14 cellular contexts compared by ENCODE assay signal in the genomic region with DNA sequence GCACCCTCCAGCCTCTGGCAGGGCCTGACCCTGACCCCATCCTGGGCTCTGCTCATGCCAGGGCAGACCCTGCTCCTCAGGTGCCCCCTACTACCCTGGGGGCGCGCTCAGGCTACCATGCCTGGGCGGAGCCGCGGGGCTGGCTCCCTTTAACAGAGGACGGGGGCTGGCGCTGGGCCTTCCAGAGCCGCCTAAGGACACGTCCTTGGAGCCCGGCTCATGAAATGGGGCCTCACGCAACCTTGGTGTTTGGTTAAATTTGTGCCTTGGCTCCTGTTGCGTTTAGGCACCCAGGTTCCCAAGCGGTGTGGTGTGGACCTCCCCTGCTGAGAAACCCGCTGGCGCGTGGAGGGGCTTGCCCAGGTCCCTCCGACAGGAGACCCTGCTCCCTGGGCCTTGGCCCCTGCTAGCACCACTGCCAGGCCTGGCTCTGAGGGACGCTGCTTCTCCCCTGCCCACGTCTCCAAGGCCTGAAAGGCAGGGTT.
"Had no signal": no experiment of that assay in that cellular context is flagged by ENCODE, and none has a peak within 500 bp of the region (broad histone marks: within the 10 kb centered on the region; RNA-seq: fewer than 3 reads in every experiment).

No MANE protein-coding gene starts in this region.

- H3K4me3 Mint-ChIP-seq: activated CD8-positive, alpha-beta T cell treated with anti-CD3 and anti-CD28 coated beads, Interleukin-2, amount 10 ng/mL, durations not matched to agents 7 days and 5 days; activated naive CD4-positive, alpha-beta T cell treated with anti-CD3 and anti-CD28 coated beads for 36 hours; activated T-helper 17 cell treated with anti-CD3 and anti-CD28 coated beads, Interleukin-2, amount 50 U/mL, for 72 hours; stimulated activated effector memory CD8-positive, alpha-beta T cell treated with anti-CD3 and anti-CD28 coated beads, Interleukin-12 subunit alpha, Interleukin-12 subunit beta, amount 100 ng/mL, for 72 hours had no signal

- H3K9me3 Mint-ChIP-seq: activated naive CD4-positive, alpha-beta T cell treated with anti-CD3 and anti-CD28 coated beads for 36 hours; activated T-helper 17 cell treated with anti-CD3 and anti-CD28 coated beads, Interleukin-2, amount 50 U/mL, for 72 hours; neural progenitor cell; stimulated activated effector memory CD8-positive, alpha-beta T cell treated with anti-CD3 and anti-CD28 coated beads, Interleukin-12 subunit alpha, Interleukin-12 subunit beta, amount 100 ng/mL, for 72 hours had no signal

- DNase-seq: activated CD8-positive, alpha-beta memory T cell treated with anti-CD3 and anti-CD28 coated beads, Interleukin-2, amount 50 U/mL, for 48 hours; activated CD8-positive, alpha-beta T cell treated with anti-CD3 and anti-CD28 coated beads, Interleukin-2, amount 10 ng/mL, durations not matched to agents 7 days and 5 days; activated naive CD4-positive, alpha-beta T cell treated with anti-CD3 and anti-CD28 coated beads for 36 hours; caudate nucleus; colonic mucosa; effector CD4-positive, alpha-beta T cell; left ventricle myocardium inferior; T1000; transverse colon had no signal

- H3K27ac ChIP-seq: colonic mucosa, heart left ventricle, left ventricle myocardium inferior, neural progenitor cell, right atrium auricular region had no signal

- H3K27ac Mint-ChIP-seq: activated naive CD4-positive, alpha-beta T cell treated with anti-CD3 and anti-CD28 coated beads for 36 hours; activated T-helper 17 cell treated with anti-CD3 and anti-CD28 coated beads, Interleukin-2, amount 50 U/mL, for 72 hours; neural progenitor cell had no signal

- H3K27me3 Mint-ChIP-seq: activated T-helper 17 cell treated with anti-CD3 and anti-CD28 coated beads, Interleukin-2, amount 50 U/mL, for 72 hours had no signal

- ATAC-seq: activated CD8-positive, alpha-beta T cell treated with anti-CD3 and anti-CD28 coated beads, Interleukin-2, amount 10 ng/mL, durations not matched to agents 7 days and 5 days; activated T-helper 17 cell treated with anti-CD3 and anti-CD28 coated beads, Interleukin-2, amount 50 U/mL, for 72 hours; heart left ventricle; stimulated activated effector memory CD8-positive, alpha-beta T cell treated with anti-CD3 and anti-CD28 coated beads, Interleukin-12 subunit alpha, Interleukin-12 subunit beta, amount 100 ng/mL, for 72 hours had no signal
